1 cellular context compared by ENCODE assay signal in genomic region chr11:46601129-46601528, GRCh38.
A peak's percentile ranks its signal among the peaks of the same experiment; 100 is the strongest.
TF ChIP-seq lines count a peak whose summit lies in the region.

No MANE protein-coding gene starts in this region.

TF ChIP-seq in IMR-90, 13 proteins besides CTCF, POLR2A, EP300 and RAD21:
- TF ChIP-seq CHD1 (IDR thresholded peaks at IDR 0.05; ENCODE audit: low read depth, low read length) (no peak), FOS (IDR thresholded peaks at IDR 0.05; ENCODE audit: low read depth, low read length) (peak; percentile 19; the same call in 1 of the 2 replicates)
